In genomic region chr5:172749076-172749475, GRCh38 we compare ENCODE assay signal across 1 cellular context.
TF ChIP-seq lines count a peak whose summit lies in the region.

No MANE protein-coding gene starts in this region.

TF ChIP-seq in H1, 55 proteins besides CTCF, POLR2A, EP300 and RAD21:
- TF ChIP-seq EZH2 (IDR thresholded peaks at IDR 0.05; ENCODE audit: low read depth, low read length, severe bottlenecking) = no peak
- TF ChIP-seq BACH1 (IDR thresholded peaks at IDR 0.05; ENCODE audit: low read length) = no peak
